Comparison of ENCODE assay signal across 8 cellular contexts in genomic region chr20:17682103-17682888, GRCh38.
A peak's percentile ranks its signal among the peaks of the same experiment; 100 is the strongest.
DNase-seq lines count a peak whose midpoint lies in the region; ATAC-seq lines count a peak whose summit lies in the region.

A gene with protein sequence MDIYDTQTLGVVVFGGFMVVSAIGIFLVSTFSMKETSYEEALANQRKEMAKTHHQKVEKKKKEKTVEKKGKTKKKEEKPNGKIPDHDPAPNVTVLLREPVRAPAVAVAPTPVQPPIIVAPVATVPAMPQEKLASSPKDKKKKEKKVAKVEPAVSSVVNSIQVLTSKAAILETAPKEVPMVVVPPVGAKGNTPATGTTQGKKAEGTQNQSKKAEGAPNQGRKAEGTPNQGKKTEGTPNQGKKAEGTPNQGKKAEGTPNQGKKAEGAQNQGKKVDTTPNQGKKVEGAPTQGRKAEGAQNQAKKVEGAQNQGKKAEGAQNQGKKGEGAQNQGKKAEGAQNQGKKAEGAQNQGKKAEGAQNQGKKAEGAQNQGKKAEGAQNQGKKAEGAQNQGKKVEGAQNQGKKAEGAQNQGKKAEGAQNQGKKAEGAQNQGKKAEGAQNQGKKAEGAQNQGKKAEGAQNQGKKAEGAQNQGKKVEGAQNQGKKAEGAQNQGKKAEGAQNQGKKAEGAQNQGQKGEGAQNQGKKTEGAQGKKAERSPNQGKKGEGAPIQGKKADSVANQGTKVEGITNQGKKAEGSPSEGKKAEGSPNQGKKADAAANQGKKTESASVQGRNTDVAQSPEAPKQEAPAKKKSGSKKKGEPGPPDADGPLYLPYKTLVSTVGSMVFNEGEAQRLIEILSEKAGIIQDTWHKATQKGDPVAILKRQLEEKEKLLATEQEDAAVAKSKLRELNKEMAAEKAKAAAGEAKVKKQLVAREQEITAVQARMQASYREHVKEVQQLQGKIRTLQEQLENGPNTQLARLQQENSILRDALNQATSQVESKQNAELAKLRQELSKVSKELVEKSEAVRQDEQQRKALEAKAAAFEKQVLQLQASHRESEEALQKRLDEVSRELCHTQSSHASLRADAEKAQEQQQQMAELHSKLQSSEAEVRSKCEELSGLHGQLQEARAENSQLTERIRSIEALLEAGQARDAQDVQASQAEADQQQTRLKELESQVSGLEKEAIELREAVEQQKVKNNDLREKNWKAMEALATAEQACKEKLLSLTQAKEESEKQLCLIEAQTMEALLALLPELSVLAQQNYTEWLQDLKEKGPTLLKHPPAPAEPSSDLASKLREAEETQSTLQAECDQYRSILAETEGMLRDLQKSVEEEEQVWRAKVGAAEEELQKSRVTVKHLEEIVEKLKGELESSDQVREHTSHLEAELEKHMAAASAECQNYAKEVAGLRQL (N-terminal part only) (minus strand): TSS chr20:17682242. CDS start chr20:17660507, 21,735 bp downstream.

- H3K27me3 Mint-ChIP-seq in central memory CD8-positive, alpha-beta T cell: peaks cover 29% of the 10 kb centered on the region

- ATAC-seq in GM19025 (IDR thresholded peaks at IDR 0.05; ENCODE audit: low read depth, unreplicated experiment) (peak; percentile 85), HG03342 (IDR thresholded peaks at IDR 0.05; ENCODE audit: unreplicated experiment) (peak; percentile 84)
- peak; percentile 91 for ATAC-seq in central memory CD8-positive, alpha-beta T cell (replicated peaks; ENCODE audit: extremely low read depth, poor library complexity, severe bottlenecking)

- DNase-seq in AG20443 (ENCODE audit: low spot score) (peak; percentile 100), NCI-H345 treated with DMSO at 0.1 percent for 48 hours (lab: John Stamatoyannopoulos, UW; ENCODE audit: unreplicated experiment) (peak; percentile 97), iris pigment epithelial cell (ENCODE audit: low read depth) (peak; percentile 98)
- peak; percentile 93 for DNase-seq in activated CD4-positive, CD25-positive, alpha-beta regulatory T cell treated with anti-CD3 and anti-CD28 coated beads, Interleukin-2, amount 50 U/mL, for 16 hours (ENCODE audit: low read depth, low spot score)
- peak; percentile 92 to 96 for DNase-seq in central memory CD8-positive, alpha-beta T cell (ENCODE audit: low spot score in 2 of 2)
- peak; percentile 94 for DNase-seq in stimulated activated CD4-positive, alpha-beta T cell treated with anti-CD3 and anti-CD28 coated beads, Interleukin-12 subunit alpha, Interleukin-12 subunit beta, amount 100 ng/mL, for 4 hours

- H3K9me3 Mint-ChIP-seq in central memory CD8-positive, alpha-beta T cell: no peaks in the 10 kb centered on the region

- peak within 1 kb of the TSS; percentile 63 for H3K27ac Mint-ChIP-seq in central memory CD8-positive, alpha-beta T cell (ENCODE audit: low read depth)

- peaks cover 17% of the 10 kb centered on the region for H3K4me1 Mint-ChIP-seq in central memory CD8-positive, alpha-beta T cell

- H3K36me3 Mint-ChIP-seq in central memory CD8-positive, alpha-beta T cell (ENCODE audit: insufficient read depth): peaks cover 5% of the 10 kb centered on the region

- H3K4me3 Mint-ChIP-seq in central memory CD8-positive, alpha-beta T cell: peak within 1 kb of the TSS; percentile 85

Comparison
In these comparisons a context has a peak if more than half of its experiments do, and no peak if none do; other contexts are left out.
1. Peak in every context shown above with its lines: DNase-seq and ATAC-seq.